In the genomic region with DNA sequence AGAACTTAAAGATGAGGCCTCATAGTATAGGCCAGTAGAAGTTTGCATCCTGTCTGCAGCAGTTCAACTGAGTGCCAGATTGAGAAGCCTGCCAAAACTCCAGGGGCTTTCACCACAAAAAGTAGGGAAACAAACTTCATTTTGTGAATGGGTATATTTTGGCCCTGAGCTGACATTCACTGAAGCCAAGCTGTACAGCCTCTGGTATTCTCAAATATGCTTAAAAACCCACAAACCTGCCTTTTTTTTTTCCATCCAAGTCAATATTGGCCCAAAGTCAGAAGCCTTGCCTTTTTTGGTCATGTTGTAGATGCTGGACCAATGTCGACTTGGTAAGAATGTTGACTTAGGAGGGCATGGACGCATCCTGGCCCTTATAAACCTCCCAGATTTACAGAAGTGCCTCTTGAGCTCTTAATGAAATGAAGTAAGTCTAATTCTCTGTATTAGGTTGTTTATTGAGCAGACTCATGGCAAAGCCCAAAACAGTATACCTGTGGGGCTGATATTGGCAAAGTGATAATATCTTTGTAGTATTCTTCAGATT, we compare ENCODE assay signal across 25 cellular contexts.
"Had no signal": no experiment of that assay in that cellular context is flagged by ENCODE, and none has a peak within 500 bp of the region (broad histone marks: within the 10 kb centered on the region; RNA-seq: fewer than 3 reads in every experiment).

No MANE protein-coding gene starts in this region.

- H3K27me3 Mint-ChIP-seq: activated B cell treated with CpG ODN at 0.5 μM for 24 hours; central memory CD8-positive, alpha-beta T cell had no signal

- H3K9me3 Mint-ChIP-seq: activated B cell treated with CpG ODN at 0.5 μM for 24 hours; activated T-helper 1 cell treated with anti-CD3 and anti-CD28 coated beads, Interleukin-12 subunit alpha, Interleukin-12 subunit beta, Interleukin-2, Interleukin-4 antibody, amounts not matched to agents 30 ng/mL and 10 ng/mL and 1 ng/mL, durations not matched to agents 14 hours and 24 hours and 36 hours; central memory CD8-positive, alpha-beta T cell; immature natural killer cell; nephron had no signal

- H3K36me3 Mint-ChIP-seq: mesothelial cell of epicardium had no signal

- DNase-seq: activated B cell treated with CpG ODN at 0.5 μM for 24 hours; activated CD4-positive, alpha-beta T cell treated with anti-CD3 and anti-CD28 coated beads for 4 hours; activated CD4-positive, alpha-beta T cell treated with anti-CD3 and anti-CD28 coated beads, Interleukin-2, amount 50 U/mL, for 48 hours; activated gamma-delta T cell treated with Interleukin-2 at 50 U/mL for 16 hours; anterior cingulate cortex; effector memory CD4-positive, alpha-beta T cell; foreskin melanocyte; immature natural killer cell; left ventricle myocardium inferior; mammary epithelial cell; ovary; psoas muscle; right cardiac atrium; stimulated activated CD4-positive, alpha-beta T cell treated with anti-CD3 and anti-CD28 coated beads, Interleukin-4, amount 100 ng/mL, for 24 hours; stimulated activated naive CD8-positive, alpha-beta T cell treated with anti-CD3 and anti-CD28 coated beads, Interleukin-15, Interleukin-2, amounts not matched to agents 100 U/mL and 50 U/mL, for 24 hours; substantia nigra; T1000; tibial artery had no signal

- H3K4me1 ChIP-seq: breast epithelium, left ventricle myocardium inferior, psoas muscle, tibial artery had no signal

- H3K27me3 ChIP-seq: breast epithelium, neutrophil, ovary, tibial artery had no signal

- H3K27ac Mint-ChIP-seq: activated B cell treated with CpG ODN at 0.5 μM for 24 hours; activated T-helper 1 cell treated with anti-CD3 and anti-CD28 coated beads, Interleukin-12 subunit alpha, Interleukin-12 subunit beta, Interleukin-2, Interleukin-4 antibody, amounts not matched to agents 30 ng/mL and 10 ng/mL and 1 ng/mL, durations not matched to agents 14 hours and 24 hours and 36 hours; immature natural killer cell; nephron; T-helper 1 cell treated with Interleukin-12 subunit alpha and Interleukin-12 subunit beta and Interleukin-4 antibody, amounts not matched to agents 30 μg/mL and 1 μg/mL, for 36 hours had no signal

- H3K9me3 ChIP-seq: breast epithelium, left ventricle myocardium inferior, neutrophil, ovary, psoas muscle, tibial artery had no signal

- H3K27ac ChIP-seq: breast epithelium, left ventricle myocardium inferior, neutrophil, ovary, psoas muscle, tibial artery had no signal

- H3K4me3 ChIP-seq: breast epithelium, left ventricle myocardium inferior, ovary, psoas muscle, tibial artery had no signal

- H3K36me3 ChIP-seq: breast epithelium, left ventricle myocardium inferior, neutrophil, ovary, tibial artery had no signal

- ATAC-seq: psoas muscle; right cardiac atrium; stimulated activated naive CD8-positive, alpha-beta T cell treated with anti-CD3 and anti-CD28 coated beads, Interleukin-15, Interleukin-2, amounts not matched to agents 100 U/mL and 50 U/mL, for 24 hours had no signal

- H3K4me3 Mint-ChIP-seq: activated B cell treated with CpG ODN at 0.5 μM for 24 hours; activated T-helper 1 cell treated with anti-CD3 and anti-CD28 coated beads, Interleukin-12 subunit alpha, Interleukin-12 subunit beta, Interleukin-2, Interleukin-4 antibody, amounts not matched to agents 30 ng/mL and 10 ng/mL and 1 ng/mL, durations not matched to agents 14 hours and 24 hours and 36 hours; central memory CD8-positive, alpha-beta T cell; immature natural killer cell; mesothelial cell of epicardium; nephron; T-helper 1 cell treated with Interleukin-12 subunit alpha and Interleukin-12 subunit beta and Interleukin-4 antibody, amounts not matched to agents 30 μg/mL and 1 μg/mL, for 36 hours had no signal
